Comparison of ENCODE assay signal across 1 cellular context in genomic region chr2:15094161-15094560, GRCh38.
TF ChIP-seq lines count a peak whose summit lies in the region.

No MANE protein-coding gene starts in this region.

TF ChIP-seq in H1, 55 proteins besides CTCF, POLR2A, EP300 and RAD21 (continued from another document):
- TF ChIP-seq CHD7 (IDR thresholded peaks at IDR 0.05; ENCODE audit: insufficient replicate concordance, low read length) (no peak), CBX8 (IDR thresholded peaks at IDR 0.05; ENCODE audit: borderline replicate concordance, low read depth, low read length) (no peak), ATF2 (IDR thresholded peaks at IDR 0.05; ENCODE audit: low read length) (no peak), JUND (IDR thresholded peaks at IDR 0.05; ENCODE audit: low read length) (no peak), HDAC2 (IDR thresholded peaks at IDR 0.05; ENCODE audit: borderline replicate concordance in 1 of 2, low read depth in 2 of 2, low read length in 2 of 2) (no peak), YY1 (IDR thresholded peaks at IDR 0.05; ENCODE audit: low read depth, low read length) (no peak), ATF3 (IDR thresholded peaks at IDR 0.05; ENCODE audit: insufficient read depth, low read depth, low read length) (no peak), NANOG (IDR thresholded peaks at IDR 0.05; ENCODE audit: insufficient read depth, low read depth, low read length, poor library complexity, severe bottlenecking) (no peak), PHF8 (conservative IDR thresholded peaks at IDR 0.05; ENCODE audit: low read depth, low read length) (no peak), CREB1 (IDR thresholded peaks at IDR 0.05) (no peak), SIRT6 (IDR thresholded peaks at IDR 0.05; ENCODE audit: low read length) (no peak), SP4 (IDR thresholded peaks at IDR 0.05; ENCODE audit: low read length) (no peak), KDM1A (IDR thresholded peaks at IDR 0.05; ENCODE audit: borderline replicate concordance, low read length) (no peak)
TF ChIP-seq in H1: peak in this region for 0.
